ENCODE assay signal across 8 cellular contexts in genomic region chr2:200963129-200963917, GRCh38. TPM values are rescaled to one million over a fixed set of nuclear protein-coding genes. Genes with fewer than 3 reads are reported as not detected.
A peak's percentile ranks its signal among the peaks of the same experiment; 100 is the strongest.
DNase-seq lines count a peak whose midpoint lies in the region; ATAC-seq and TF ChIP-seq lines count a peak whose summit lies in the region.

Gene ORC2 (minus strand): TSS chr2:200963660. CDS start chr2:200958123, 5,537 bp downstream.

- H3K27ac ChIP-seq in spleen: peak within 1 kb of the TSS; percentile 83 to 95 (median 92)

- CTCF ChIA-PET in activated B cell treated with CpG ODN at 0.5 μM for 24 hours (lab: Charles Lee): interaction anchor here (0.7 to 3.6 kb wide), 15 partner anchors 11 to 416 kb away, joined by 3 to 46 read pairs (median 4); partner anchors contain the start of genes CASP10 and CFLAR

- ATAC-seq in GM19023 (IDR thresholded peaks at IDR 0.05; ENCODE audit: unreplicated experiment) (peak; percentile 95), HG03280 (IDR thresholded peaks at IDR 0.05; ENCODE audit: unreplicated experiment) (peak; percentile 94), activated B cell treated with CpG ODN at 0.5 μM for 24 hours (ENCODE audit: low read depth) (peak; percentile 93)

- TF ChIP-seq POLR2A in spleen (IDR thresholded peaks at IDR 0.05): no peak

- WGBS in spleen, 5 donors: 0 to 1% (median 0%) methylated on average over 18 to 61 of the region's 61 CpGs

- peaks cover 10 to 75% (median 39%) of the 10 kb centered on the region in 6 donors for H3K4me1 ChIP-seq in spleen

- peak within 1 kb of the TSS; percentile 97 for H3K27ac Mint-ChIP-seq in activated B cell treated with CpG ODN at 0.5 μM for 24 hours

- TF ChIP-seq CTCF in AG10803 (conservative IDR thresholded peaks at IDR 0.05; ENCODE audit: low read length): peak; percentile 51
- no peak for TF ChIP-seq CTCF in activated B cell treated with CpG ODN at 0.5 μM for 24 hours (IDR thresholded peaks at IDR 0.05)
- TF ChIP-seq CTCF in spleen (IDR thresholded peaks at IDR 0.05 in 8 of 11, conservative IDR thresholded peaks at IDR 0.05 in 3 of 11): peak; percentile 64 to 93 (median 82)

- H3K4me3 ChIP-seq in AG10803 (ENCODE audit: low read length) (peak within 1 kb of the TSS; percentile 96), spleen (peak within 1 kb of the TSS; percentile 82 to 99 (median 94))

- DNase-seq in AG10803 (ENCODE audit: low read depth): peak; percentile 91
- peak; percentile 97 for DNase-seq in NCI-H345 (lab: John Stamatoyannopoulos, UW)
- peak; percentile 94 for DNase-seq in activated B cell treated with CpG ODN at 0.5 μM for 24 hours
- DNase-seq in central memory CD4-positive, alpha-beta T cell: peak; percentile 93
- DNase-seq in inferior parietal cortex (ENCODE audit: extremely low spot score): peak; percentile 97
- peak; percentile 94 for DNase-seq in spleen

- peaks cover 0 to 15% (median 5%) of the 10 kb centered on the region in 6 donors for H3K36me3 ChIP-seq in spleen

- POLR2A ChIA-PET in activated B cell treated with CpG ODN at 0.5 μM for 24 hours (lab: Charles Lee): interaction anchor here (0.6 to 2.5 kb wide), 21 partner anchors 11 to 270 kb away, joined by 3 to 42 read pairs (median 6); partner anchors contain the start of genes CASP10, CFLAR, CLK1 and NIF3L1

- no peaks in the 10 kb centered on the region for H3K9me3 Mint-ChIP-seq in activated B cell treated with CpG ODN at 0.5 μM for 24 hours

- peak within 1 kb of the TSS; percentile 97 for H3K4me3 Mint-ChIP-seq in activated B cell treated with CpG ODN at 0.5 μM for 24 hours

- H3K36me3 Mint-ChIP-seq in activated B cell treated with CpG ODN at 0.5 μM for 24 hours (ENCODE audit: low read depth): peaks cover 25% of the 10 kb centered on the region

- H3K4me1 Mint-ChIP-seq in activated B cell treated with CpG ODN at 0.5 μM for 24 hours: peaks cover 63% of the 10 kb centered on the region

- H3K9me3 ChIP-seq in spleen: no peaks in the 10 kb centered on the region

- H3K27me3 Mint-ChIP-seq in activated B cell treated with CpG ODN at 0.5 μM for 24 hours: no peaks in the 10 kb centered on the region

- H3K27me3 ChIP-seq in spleen (replicated peaks in 1 of 7): no peaks in the 10 kb centered on the region

- intact Hi-C loops in activated B cell treated with CpG ODN at 0.5 μM for 24 hours (cut with micrococcal nuclease): loop anchor here (1.0 to 5.0 kb wide), 11 partner anchors 59 to 679 kb away; partner anchors contain the start of genes BZW1, CLK1, NIF3L1 and PPIL3
- intact Hi-C loops in spleen (cut with DNase I; ENCODE audit: low total_unique reads): no loop called here

RNA-seq across cellular contexts. Expression of gene ORC2, which starts in this region (rescaled TPM):
- 36.8 and 38.1 TPM in 2 replicates for total RNA-seq in activated B cell treated with CpG ODN at 0.5 μM for 24 hours
- total RNA-seq in spleen: 10 to 100 TPM; 20.5 to 39.1 (median 35.7) TPM
- polyA plus RNA-seq in spleen: 10 to 100 TPM in 1 of 3 donors, 1 to 10 TPM in 2; 6.9 to 14.5 (median 8.0) TPM

Comparison
In these comparisons a context has a peak if more than half of its experiments do, and no peak if none do; other contexts are left out.
1. Peak in every context shown above with its lines: DNase-seq, ATAC-seq, H3K4me3 ChIP-seq and H3K27ac ChIP-seq.